Comparison of ENCODE assay signal across 28 cellular contexts in genomic region chr4:165656399-165656798, GRCh38.
"Had no signal": no experiment of that assay in that cellular context is flagged by ENCODE, and none has a peak within 500 bp of the region (broad histone marks: within the 10 kb centered on the region; RNA-seq: fewer than 3 reads in every experiment).

No MANE protein-coding gene starts in this region.

- H3K4me3 Mint-ChIP-seq: activated CD4-positive, alpha-beta memory T cell treated with anti-CD3 and anti-CD28 coated beads, Interleukin-2, amount 10 ng/mL, durations not matched to agents 7 days and 5 days; activated CD4-positive, alpha-beta T cell treated with anti-CD3 and anti-CD28 coated beads for 36 hours; activated naive CD8-positive, alpha-beta T cell treated with anti-CD3 and anti-CD28 coated beads, Interleukin-2, amount 10 ng/mL, durations not matched to agents 7 days and 5 days; T-cell had no signal

- ATAC-seq: activated CD4-positive, alpha-beta T cell treated with anti-CD3 and anti-CD28 coated beads for 36 hours; Right ventricle myocardium inferior; T-cell had no signal

- H3K27me3 Mint-ChIP-seq: activated CD4-positive, alpha-beta memory T cell treated with anti-CD3 and anti-CD28 coated beads, Interleukin-2, amount 10 ng/mL, durations not matched to agents 7 days and 5 days; activated CD4-positive, alpha-beta T cell treated with anti-CD3 and anti-CD28 coated beads for 36 hours; activated naive CD8-positive, alpha-beta T cell treated with anti-CD3 and anti-CD28 coated beads, Interleukin-2, amount 10 ng/mL, durations not matched to agents 7 days and 5 days; T-cell had no signal

- H3K27ac Mint-ChIP-seq: activated CD4-positive, alpha-beta memory T cell treated with anti-CD3 and anti-CD28 coated beads, Interleukin-2, amount 10 ng/mL, durations not matched to agents 7 days and 5 days; activated CD4-positive, alpha-beta T cell treated with anti-CD3 and anti-CD28 coated beads for 36 hours; activated naive CD8-positive, alpha-beta T cell treated with anti-CD3 and anti-CD28 coated beads, Interleukin-2, amount 10 ng/mL, durations not matched to agents 7 days and 5 days; T-cell had no signal

- H3K4me3 ChIP-seq: adrenal gland, breast epithelium had no signal

- H3K9me3 Mint-ChIP-seq: activated CD4-positive, alpha-beta memory T cell treated with anti-CD3 and anti-CD28 coated beads, Interleukin-2, amount 10 ng/mL, durations not matched to agents 7 days and 5 days; activated naive CD8-positive, alpha-beta T cell treated with anti-CD3 and anti-CD28 coated beads, Interleukin-2, amount 10 ng/mL, durations not matched to agents 7 days and 5 days had no signal

- H3K36me3 Mint-ChIP-seq: activated naive CD8-positive, alpha-beta T cell treated with anti-CD3 and anti-CD28 coated beads, Interleukin-2, amount 10 ng/mL, durations not matched to agents 7 days and 5 days; T-cell had no signal

- H3K27me3 ChIP-seq: adrenal gland, breast epithelium had no signal

- H3K36me3 ChIP-seq: adrenal gland, breast epithelium had no signal

- H3K4me1 Mint-ChIP-seq: activated CD4-positive, alpha-beta memory T cell treated with anti-CD3 and anti-CD28 coated beads, Interleukin-2, amount 10 ng/mL, durations not matched to agents 7 days and 5 days; activated CD4-positive, alpha-beta T cell treated with anti-CD3 and anti-CD28 coated beads for 36 hours; activated naive CD8-positive, alpha-beta T cell treated with anti-CD3 and anti-CD28 coated beads, Interleukin-2, amount 10 ng/mL, durations not matched to agents 7 days and 5 days; T-cell had no signal

- DNase-seq: activated CD4-positive, alpha-beta memory T cell treated with anti-CD3 and anti-CD28 coated beads, Interleukin-2, amount 10 ng/mL, durations not matched to agents 7 days and 5 days; activated CD4-positive, alpha-beta T cell treated with anti-CD3 and anti-CD28 coated beads for 36 hours; activated CD4-positive, alpha-beta T cell treated with anti-CD3 and anti-CD28 coated beads, Interleukin-2, amount 50 U/mL, for 1 hour; activated CD4-positive, CD25-positive, alpha-beta regulatory T cell; activated naive CD4-positive, alpha-beta T cell treated with anti-CD3 and anti-CD28 coated beads, Interleukin-2, amount 50 U/mL, for 16 hours; activated naive CD8-positive, alpha-beta T cell treated with anti-CD3 and anti-CD28 coated beads, Interleukin-2, amount 10 ng/mL, durations not matched to agents 7 days and 5 days; activated T-cell treated with anti-CD3 and anti-CD28 coated beads for 4 hours; activated T-cell treated with anti-CD3 and anti-CD28 coated beads, Interleukin-2, amount 50 U/mL, for 48 hours; adrenal gland; anterior cingulate cortex; caudate nucleus; KG1; MM.1S; NCI-H1105 treated with DMSO at 0.1 percent for 48 hours; NCI-H146; NCI-H187 treated with DMSO at 0.1 percent for 48 hours; NCI-H2081 treated with DMSO at 0.1 percent for 48 hours; NCI-H2171; NCI-H2227 treated with DMSO at 0.1 percent for 48 hours; NCI-H446 treated with DMSO at 0.1 percent for 48 hours; NCI-H526; NCI-H774; RPMI8226; T-cell; T-helper 2 cell; T1000 had no signal

- H3K4me1 ChIP-seq: adrenal gland, breast epithelium had no signal

- H3K27ac ChIP-seq: adrenal gland, breast epithelium had no signal

- H3K9me3 ChIP-seq: adrenal gland had no signal
